In genomic region chr6:147078106-147078505, GRCh38 we compare ENCODE assay signal across 21 cellular contexts.
"Had no signal": no experiment of that assay in that cellular context is flagged by ENCODE, and none has a peak within 500 bp of the region (broad histone marks: within the 10 kb centered on the region; RNA-seq: fewer than 3 reads in every experiment).

No MANE protein-coding gene starts in this region.

- H3K27ac ChIP-seq: foreskin keratinocyte, neural progenitor cell, upper lobe of right lung had no signal

- DNase-seq: activated B cell treated with CpG ODN at 0.5 μM for 24 hours; activated CD4-positive, alpha-beta T cell treated with anti-CD3 and anti-CD28 coated beads for 4 hours; activated CD4-positive, alpha-beta T cell treated with anti-CD3 and anti-CD28 coated beads, Interleukin-2, amount 50 U/mL, for 48 hours; activated naive CD4-positive, alpha-beta T cell treated with Interleukin-2 at 50 U/mL for 16 hours; activated naive CD8-positive, alpha-beta T cell treated with anti-CD3 and anti-CD28 coated beads for 36 hours; activated T-cell treated with anti-CD3 and anti-CD28 coated beads, Interleukin-2, amount 50 U/mL, for 48 hours; effector memory CD4-positive, alpha-beta T cell; foreskin keratinocyte; kidney; lower lobe of right lung; naive thymus-derived CD8-positive, alpha-beta T cell; stimulated activated CD4-positive, alpha-beta T cell treated with anti-CD3 and anti-CD28 coated beads, Interleukin-2, amount 100 ng/mL, for 48 hours; stimulated activated CD8-positive, alpha-beta memory T cell treated with anti-CD3 and anti-CD28 coated beads, Interleukin-4, amount 100 ng/mL, for 48 hours; stimulated activated naive B cell treated with anti-CD40 and anti-IgM and Interleukin-4, amounts not matched to agents 10 μg/mL and 1 μg/mL and 100 μg/mL, for 72 hours; T1000; upper lobe of right lung had no signal

- H3K27me3 Mint-ChIP-seq: activated B cell treated with CpG ODN at 0.5 μM for 24 hours; activated naive CD8-positive, alpha-beta T cell treated with anti-CD3 and anti-CD28 coated beads for 36 hours; dendritic cell treated with granulocyte-macrophage colony-stimulating factor and Interleukin-4, amounts not matched to agents 40 ng/mL and 50 ng/mL, for 4 days; naive thymus-derived CD8-positive, alpha-beta T cell; progenitor cell of endocrine pancreas; stimulated activated naive B cell treated with anti-CD40 and anti-IgM and Interleukin-4, amounts not matched to agents 10 μg/mL and 1 μg/mL and 100 μg/mL, for 72 hours had no signal

- H3K4me1 Mint-ChIP-seq: activated B cell treated with CpG ODN at 0.5 μM for 24 hours; activated naive CD8-positive, alpha-beta T cell treated with anti-CD3 and anti-CD28 coated beads for 36 hours had no signal

- H3K27ac Mint-ChIP-seq: activated B cell treated with CpG ODN at 0.5 μM for 24 hours; activated naive CD8-positive, alpha-beta T cell treated with anti-CD3 and anti-CD28 coated beads for 36 hours; dendritic cell treated with granulocyte-macrophage colony-stimulating factor and Interleukin-4, amounts not matched to agents 40 ng/mL and 50 ng/mL, for 4 days; neural progenitor cell; progenitor cell of endocrine pancreas; stimulated activated naive B cell treated with anti-CD40 and anti-IgM and Interleukin-4, amounts not matched to agents 10 μg/mL and 1 μg/mL and 100 μg/mL, for 72 hours; T-helper 1 cell treated with Interleukin-12 subunit alpha and Interleukin-12 subunit beta and Interleukin-4 antibody, amounts not matched to agents 30 μg/mL and 1 μg/mL, for 36 hours had no signal

- ATAC-seq: foreskin keratinocyte; left lobe of liver; naive thymus-derived CD8-positive, alpha-beta T cell; stimulated activated naive B cell treated with anti-CD40 and anti-IgM and Interleukin-4, amounts not matched to agents 10 μg/mL and 1 μg/mL and 100 μg/mL, for 72 hours had no signal

- H3K36me3 Mint-ChIP-seq: activated naive CD8-positive, alpha-beta T cell treated with anti-CD3 and anti-CD28 coated beads for 36 hours; neural progenitor cell; stimulated activated naive B cell treated with anti-CD40 and anti-IgM and Interleukin-4, amounts not matched to agents 10 μg/mL and 1 μg/mL and 100 μg/mL, for 72 hours had no signal

- H3K9me3 Mint-ChIP-seq: activated B cell treated with CpG ODN at 0.5 μM for 24 hours; activated naive CD8-positive, alpha-beta T cell treated with anti-CD3 and anti-CD28 coated beads for 36 hours; dendritic cell treated with granulocyte-macrophage colony-stimulating factor and Interleukin-4, amounts not matched to agents 40 ng/mL and 50 ng/mL, for 4 days; naive thymus-derived CD8-positive, alpha-beta T cell; neural progenitor cell; stimulated activated naive B cell treated with anti-CD40 and anti-IgM and Interleukin-4, amounts not matched to agents 10 μg/mL and 1 μg/mL and 100 μg/mL, for 72 hours; T-helper 1 cell treated with Interleukin-12 subunit alpha and Interleukin-12 subunit beta and Interleukin-4 antibody, amounts not matched to agents 30 μg/mL and 1 μg/mL, for 36 hours had no signal

- H3K4me3 Mint-ChIP-seq: activated B cell treated with CpG ODN at 0.5 μM for 24 hours; activated naive CD8-positive, alpha-beta T cell treated with anti-CD3 and anti-CD28 coated beads for 36 hours; dendritic cell treated with granulocyte-macrophage colony-stimulating factor and Interleukin-4, amounts not matched to agents 40 ng/mL and 50 ng/mL, for 4 days; naive thymus-derived CD8-positive, alpha-beta T cell; neural progenitor cell; stimulated activated naive B cell treated with anti-CD40 and anti-IgM and Interleukin-4, amounts not matched to agents 10 μg/mL and 1 μg/mL and 100 μg/mL, for 72 hours; T-helper 1 cell treated with Interleukin-12 subunit alpha and Interleukin-12 subunit beta and Interleukin-4 antibody, amounts not matched to agents 30 μg/mL and 1 μg/mL, for 36 hours had no signal
